ENCODE assay signal across 21 cellular contexts in the genomic region with DNA sequence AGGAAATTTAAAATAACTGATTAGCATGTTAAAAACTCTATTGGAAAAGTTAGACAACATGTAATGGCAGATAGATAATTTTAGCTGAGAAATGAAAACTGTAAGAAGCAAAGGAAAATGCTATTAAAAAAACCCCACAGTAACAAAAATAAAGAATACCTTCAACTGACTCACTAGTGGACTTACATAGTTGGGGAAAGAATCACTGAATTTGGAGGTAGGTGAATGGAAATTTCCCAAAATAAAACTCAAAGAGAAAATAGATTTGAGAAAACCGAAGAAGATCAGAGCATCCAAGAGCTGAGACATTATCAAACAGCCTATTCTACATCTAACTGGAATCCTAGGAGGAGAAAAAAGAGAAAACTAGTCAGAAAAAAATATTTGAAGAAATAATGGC. TPM values are rescaled to one million over a fixed set of nuclear protein-coding genes. Genes with fewer than 3 reads are reported as not detected.
"Had no signal": no experiment of that assay in that cellular context is flagged by ENCODE, and none has a peak within 500 bp of the region (broad histone marks: within the 10 kb centered on the region; RNA-seq: fewer than 3 reads in every experiment).

No MANE protein-coding gene starts in this region.

- H3K27me3 ChIP-seq: cardiac muscle cell, foreskin keratinocyte, left lung, thyroid gland had no signal

- H3K36me3 ChIP-seq: cardiac muscle cell, left lung, neural progenitor cell, thyroid gland had no signal

- H3K27ac ChIP-seq: cardiac muscle cell, foreskin keratinocyte, left lung, neural progenitor cell, thyroid gland had no signal

- DNase-seq: activated CD4-positive, alpha-beta T cell treated with anti-CD3 and anti-CD28 coated beads for 48 hours; activated CD4-positive, CD25-positive, alpha-beta regulatory T cell; activated CD8-positive, alpha-beta memory T cell treated with anti-CD3 and anti-CD28 coated beads, Interleukin-2, amount 10 ng/mL, durations not matched to agents 7 days and 5 days; activated CD8-positive, alpha-beta T cell treated with anti-CD3 and anti-CD28 coated beads for 36 hours; activated T-cell treated with anti-CD3 and anti-CD28 coated beads for 4 hours; cortex of kidney; foreskin keratinocyte; hippocampal formation; kidney glomerular epithelial cell; left lung; naive thymus-derived CD8-positive, alpha-beta T cell; retina; stimulated activated CD4-positive, alpha-beta T cell treated with anti-CD3 and anti-CD28 coated beads, Interleukin-12 subunit alpha, Interleukin-12 subunit beta, amount 100 ng/mL, for 4 hours; stimulated activated CD4-positive, alpha-beta T cell treated with anti-CD3 and anti-CD28 coated beads, Interleukin-4, amount 100 ng/mL, for 4 hours; stimulated activated naive CD8-positive, alpha-beta T cell treated with anti-CD3 and anti-CD28 coated beads, Interleukin-15, Interleukin-2, amounts not matched to agents 100 U/mL and 50 U/mL, for 24 hours; substantia nigra; T-helper 17 cell; thyroid gland had no signal

- H3K4me3 ChIP-seq: cardiac muscle cell, left lung, lung, neural progenitor cell, thyroid gland had no signal

- ATAC-seq: activated CD8-positive, alpha-beta memory T cell treated with anti-CD3 and anti-CD28 coated beads, Interleukin-2, amount 10 ng/mL, durations not matched to agents 7 days and 5 days; activated CD8-positive, alpha-beta T cell treated with anti-CD3 and anti-CD28 coated beads for 36 hours; foreskin keratinocyte; left lung; naive thymus-derived CD8-positive, alpha-beta T cell; stimulated activated naive CD8-positive, alpha-beta T cell treated with anti-CD3 and anti-CD28 coated beads, Interleukin-15, Interleukin-2, amounts not matched to agents 100 U/mL and 50 U/mL, for 24 hours; T-helper 17 cell had no signal

RNA-seq across cellular contexts. Expression of a gene that starts 34.7 kb away (rescaled TPM):
- total RNA-seq: foreskin keratinocyte had no signal
- polyA plus RNA-seq: foreskin keratinocyte had no signal
